Comparison of ENCODE assay signal across 27 cellular contexts in genomic region chr7:36449685-36450084, GRCh38.
"Had no signal": no experiment of that assay in that cellular context is flagged by ENCODE, and none has a peak within 500 bp of the region (broad histone marks: within the 10 kb centered on the region; RNA-seq: fewer than 3 reads in every experiment).

No MANE protein-coding gene starts in this region.

- H3K4me3 Mint-ChIP-seq: memory B cell; naive thymus-derived CD4-positive, alpha-beta T cell; natural killer cell treated with Interleukin-12 subunit alpha and Interleukin-12 subunit beta and Interleukin-15 and Interleukin-18, amount 100 ng/mL, for 72 hours; stimulated activated naive B cell treated with anti-CD40 and anti-IgM and Interleukin-4, amounts not matched to agents 10 μg/mL and 1 μg/mL and 100 μg/mL, for 72 hours had no signal

- H3K9me3 Mint-ChIP-seq: memory B cell; naive thymus-derived CD4-positive, alpha-beta T cell; natural killer cell treated with Interleukin-12 subunit alpha and Interleukin-12 subunit beta and Interleukin-15 and Interleukin-18, amount 100 ng/mL, for 72 hours had no signal

- H3K36me3 ChIP-seq: left ventricle myocardium inferior, ovary, prostate gland, thyroid gland, transverse colon, upper lobe of left lung, vagina had no signal

- H3K36me3 Mint-ChIP-seq: memory B cell had no signal

- DNase-seq: islet precursor cell; left ventricle myocardium inferior; midbrain; naive thymus-derived CD4-positive, alpha-beta T cell; ovary; posterior cingulate gyrus; retina; right cardiac atrium; stimulated activated CD4-positive, alpha-beta T cell treated with anti-CD3 and anti-CD28 coated beads, Interleukin-12 subunit alpha, Interleukin-12 subunit beta, amount 100 ng/mL, for 4 hours; stimulated activated CD4-positive, alpha-beta T cell treated with anti-CD3 and anti-CD28 coated beads, Interleukin-15, amount 100 ng/mL, for 24 hours; stimulated activated CD4-positive, alpha-beta T cell treated with anti-CD3 and anti-CD28 coated beads, Interleukin-2, amount 100 ng/mL, for 24 hours; stimulated activated CD4-positive, alpha-beta T cell treated with anti-CD3 and anti-CD28 coated beads, Interleukin-4, amount 100 ng/mL, for 1 hour; stimulated activated naive B cell treated with anti-CD40 and anti-IgM and Interleukin-4, amounts not matched to agents 10 μg/mL and 1 μg/mL and 100 μg/mL, for 72 hours; stimulated activated naive CD8-positive, alpha-beta T cell treated with anti-CD3 and anti-CD28 coated beads, Interleukin-15, Interleukin-2, amounts not matched to agents 100 U/mL and 50 U/mL, for 24 hours; stomach; testis; thyroid gland; transverse colon; upper lobe of left lung had no signal

- H3K4me3 ChIP-seq: left ventricle myocardium inferior, lung, mucosa of descending colon, ovary, prostate gland, skin epidermis, stomach, testis, thyroid gland, transverse colon, upper lobe of left lung, vagina had no signal

- H3K4me1 ChIP-seq: left ventricle myocardium inferior, prostate gland, testis, thyroid gland, transverse colon, upper lobe of left lung, vagina had no signal

- H3K27me3 Mint-ChIP-seq: memory B cell; naive thymus-derived CD4-positive, alpha-beta T cell; natural killer cell treated with Interleukin-12 subunit alpha and Interleukin-12 subunit beta and Interleukin-15 and Interleukin-18, amount 100 ng/mL, for 72 hours; stimulated activated naive B cell treated with anti-CD40 and anti-IgM and Interleukin-4, amounts not matched to agents 10 μg/mL and 1 μg/mL and 100 μg/mL, for 72 hours had no signal

- H3K27ac Mint-ChIP-seq: memory B cell; naive thymus-derived CD4-positive, alpha-beta T cell; natural killer cell treated with Interleukin-12 subunit alpha and Interleukin-12 subunit beta and Interleukin-15 and Interleukin-18, amount 100 ng/mL, for 72 hours; stimulated activated naive B cell treated with anti-CD40 and anti-IgM and Interleukin-4, amounts not matched to agents 10 μg/mL and 1 μg/mL and 100 μg/mL, for 72 hours had no signal

- ATAC-seq: mucosa of descending colon; naive thymus-derived CD4-positive, alpha-beta T cell; natural killer cell treated with Interleukin-12 subunit alpha and Interleukin-12 subunit beta and Interleukin-15 and Interleukin-18, amount 100 ng/mL, for 72 hours; right cardiac atrium; sciatic nerve; stimulated activated naive B cell treated with anti-CD40 and anti-IgM and Interleukin-4, amounts not matched to agents 10 μg/mL and 1 μg/mL and 100 μg/mL, for 72 hours; stimulated activated naive CD8-positive, alpha-beta T cell treated with anti-CD3 and anti-CD28 coated beads, Interleukin-15, Interleukin-2, amounts not matched to agents 100 U/mL and 50 U/mL, for 24 hours had no signal

- H3K9me3 ChIP-seq: left ventricle myocardium inferior, mucosa of descending colon, ovary, prostate gland, stomach, testis, thyroid gland, transverse colon, upper lobe of left lung, vagina had no signal

- H3K27me3 ChIP-seq: ovary, stomach, testis, thyroid gland, transverse colon, upper lobe of left lung, vagina had no signal

- H3K27ac ChIP-seq: left ventricle myocardium inferior, ovary, prostate gland, skin epidermis, stomach, testis, thyroid gland, transverse colon, upper lobe of left lung, vagina had no signal

- H3K4me1 Mint-ChIP-seq: memory B cell had no signal
